Comparison of ENCODE assay signal across 19 cellular contexts in genomic region chr1:234827181-234827580, GRCh38.
"Had no signal": no experiment of that assay in that cellular context is flagged by ENCODE, and none has a peak within 500 bp of the region (broad histone marks: within the 10 kb centered on the region; RNA-seq: fewer than 3 reads in every experiment).

No MANE protein-coding gene starts in this region.

- H3K9me3 Mint-ChIP-seq: activated naive CD4-positive, alpha-beta T cell treated with anti-CD3 and anti-CD28 coated beads, Interleukin-2, amount 50 U/mL, for 24 hours; T-helper 1 cell treated with Interleukin-12 subunit alpha and Interleukin-12 subunit beta and Interleukin-4 antibody, amounts not matched to agents 30 μg/mL and 1 μg/mL, for 36 hours had no signal

- H3K4me3 Mint-ChIP-seq: activated CD4-positive, alpha-beta T cell treated with anti-CD3 and anti-CD28 coated beads for 36 hours; activated CD8-positive, alpha-beta T cell treated with anti-CD3 and anti-CD28 coated beads, Interleukin-2, amount 10 ng/mL, durations not matched to agents 7 days and 5 days; activated naive CD4-positive, alpha-beta T cell treated with anti-CD3 and anti-CD28 coated beads, Interleukin-2, amount 50 U/mL, for 24 hours; IgD-negative memory B cell; T-helper 1 cell treated with Interleukin-12 subunit alpha and Interleukin-12 subunit beta and Interleukin-4 antibody, amounts not matched to agents 30 μg/mL and 1 μg/mL, for 36 hours had no signal

- H3K27ac Mint-ChIP-seq: activated CD8-positive, alpha-beta T cell treated with anti-CD3 and anti-CD28 coated beads, Interleukin-2, amount 10 ng/mL, durations not matched to agents 7 days and 5 days; activated naive CD4-positive, alpha-beta T cell treated with anti-CD3 and anti-CD28 coated beads, Interleukin-2, amount 50 U/mL, for 24 hours; IgD-negative memory B cell; T-helper 1 cell treated with Interleukin-12 subunit alpha and Interleukin-12 subunit beta and Interleukin-4 antibody, amounts not matched to agents 30 μg/mL and 1 μg/mL, for 36 hours had no signal

- DNase-seq: activated CD4-positive, alpha-beta T cell treated with anti-CD3 and anti-CD28 coated beads for 36 hours; activated CD8-positive, alpha-beta memory T cell treated with anti-CD3 and anti-CD28 coated beads, Interleukin-2, amount 50 U/mL, for 48 hours; activated CD8-positive, alpha-beta T cell treated with anti-CD3 and anti-CD28 coated beads, Interleukin-2, amount 10 ng/mL, durations not matched to agents 7 days and 5 days; activated effector memory CD4-positive, alpha-beta T cell treated with Interleukin-2 at 50 U/mL for 16 hours; activated naive CD4-positive, alpha-beta T cell; activated T-cell treated with anti-CD3 and anti-CD28 coated beads, Interleukin-2, amount 50 U/mL, for 1 hour; aorta; central memory CD4-positive, alpha-beta T cell; MM.1S; NCI-H1105; NCI-H1436; NCI-H1694 treated with DMSO at 0.1 percent for 48 hours; NCI-H2029 treated with DMSO at 0.1 percent for 48 hours; NCI-H510A treated with DMSO at 0.1 percent for 48 hours; SHP77 treated with DMSO at 0.1 percent for 48 hours; T-helper 9 cell had no signal

- H3K36me3 Mint-ChIP-seq: activated naive CD4-positive, alpha-beta T cell treated with anti-CD3 and anti-CD28 coated beads, Interleukin-2, amount 50 U/mL, for 24 hours; IgD-negative memory B cell had no signal

- H3K27me3 Mint-ChIP-seq: activated CD4-positive, alpha-beta T cell treated with anti-CD3 and anti-CD28 coated beads for 36 hours; activated naive CD4-positive, alpha-beta T cell treated with anti-CD3 and anti-CD28 coated beads, Interleukin-2, amount 50 U/mL, for 24 hours had no signal

- ATAC-seq: activated CD4-positive, alpha-beta T cell treated with anti-CD3 and anti-CD28 coated beads for 36 hours; activated CD8-positive, alpha-beta T cell treated with anti-CD3 and anti-CD28 coated beads, Interleukin-2, amount 10 ng/mL, durations not matched to agents 7 days and 5 days had no signal
